20 cellular contexts compared by ENCODE assay signal in the genomic region with DNA sequence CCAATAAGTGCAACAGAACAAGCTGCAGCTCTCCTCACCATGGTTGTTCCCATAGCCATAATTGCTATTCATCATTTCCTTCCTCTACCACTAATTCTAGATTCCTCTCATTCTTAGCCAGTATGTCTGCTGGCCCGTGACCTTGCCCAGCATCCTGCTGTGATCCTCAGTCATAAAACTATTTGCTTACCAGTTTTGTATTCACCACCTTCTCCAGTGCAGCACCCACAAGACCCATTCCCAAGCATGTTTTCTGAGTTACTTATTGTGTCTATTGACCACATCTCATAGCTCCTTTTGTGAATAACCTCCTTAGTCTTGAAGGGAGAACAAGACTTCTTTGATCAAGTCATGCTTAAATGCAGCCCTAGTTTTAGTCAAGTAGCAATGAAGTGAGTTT.
A peak's percentile ranks its signal among the peaks of the same experiment; 100 is the strongest.
DNase-seq lines count a peak whose midpoint lies in the region; ATAC-seq, FAIRE-seq and TF ChIP-seq lines count a peak whose summit lies in the region.
"Had no signal": no experiment of that assay in that cellular context is flagged by ENCODE, and none has a peak within 500 bp of the region (broad histone marks: within the 10 kb centered on the region; RNA-seq: fewer than 3 reads in every experiment).

No MANE protein-coding gene starts in this region.

- peaks cover 5% of the 10 kb centered on the region for H3K9me3 Mint-ChIP-seq in activated T-helper 17 cell treated with anti-CD3 and anti-CD28 coated beads, Interleukin-2, amount 50 U/mL, for 72 hours

- intact Hi-C loops in endothelial cell of umbilical vein (cut with micrococcal nuclease): no loop called here

- no peaks in the 10 kb centered on the region for H3K27me3 Mint-ChIP-seq in activated T-helper 17 cell treated with anti-CD3 and anti-CD28 coated beads, Interleukin-2, amount 50 U/mL, for 72 hours
- H3K27me3 Mint-ChIP-seq: CD8-positive, alpha-beta memory T cell had no signal

- no peak for TF ChIP-seq POLR2A in endothelial cell of umbilical vein (IDR thresholded peaks at IDR 0.05; ENCODE audit: low read depth, low read length)

- POLR2A ChIA-PET in endothelial cell of umbilical vein (lab: Charles Lee): no interaction called here

- H3K9me3 ChIP-seq in endothelial cell of umbilical vein (replicated peaks; ENCODE audit: control insufficient read depth, insufficient read depth, low read length) (no peaks in the 10 kb centered on the region), GM23248 (ENCODE audit: low read depth) (no peaks in the 10 kb centered on the region)
- H3K9me3 ChIP-seq: SK-N-SH had no signal

- H4K20me1 ChIP-seq in endothelial cell of umbilical vein (replicated peaks; ENCODE audit: control insufficient read depth, extremely low read depth, insufficient read depth, low read length) (no peaks in the 10 kb centered on the region), GM23248 (ENCODE audit: insufficient read depth) (no peaks in the 10 kb centered on the region)

- no peak overlapping the region for H3K4me3 Mint-ChIP-seq in activated T-helper 17 cell treated with anti-CD3 and anti-CD28 coated beads, Interleukin-2, amount 50 U/mL, for 72 hours
- H3K4me3 Mint-ChIP-seq: CD8-positive, alpha-beta memory T cell; HFFc6 had no signal

- no peak for ATAC-seq in activated T-helper 17 cell treated with anti-CD3 and anti-CD28 coated beads, Interleukin-2, amount 50 U/mL, for 72 hours (replicated peaks)

- no peaks in the 10 kb centered on the region for H3K36me3 ChIP-seq in endothelial cell of umbilical vein (ENCODE audit: control insufficient read depth in 2 of 2, extremely low read depth in 1 of 2, insufficient read depth in 2 of 2, low read length in 2 of 2)
- no peaks in the 10 kb centered on the region for H3K36me3 ChIP-seq in GM23248 (ENCODE audit: low read depth)

- BruUV-seq in endothelial cell of umbilical vein (replicated peaks; lab: Mats Ljungman, UMichigan): no TSS peak

- CTCF ChIA-PET in endothelial cell of umbilical vein (lab: Charles Lee): no interaction called here

- H3F3A ChIP-seq in GM23248 (ENCODE audit: insufficient read depth): no peaks in the 10 kb centered on the region

- no peaks in the 10 kb centered on the region for H3K4me1 ChIP-seq in endothelial cell of umbilical vein (ENCODE audit: control insufficient read depth, extremely low read depth, insufficient read depth, low read length)
- H3K4me1 ChIP-seq in GM23248 (ENCODE audit: insufficient read depth): no peaks in the 10 kb centered on the region

- DNase-seq in HS-5 (ENCODE audit: low read depth) (peak; percentile 10), SK-MEL-5 (ENCODE audit: low read depth, low spot score) (peak; percentile 30), endothelial cell of umbilical vein (ENCODE audit: low read depth, low spot score) (peak; percentile 1), renal cortical epithelial cell (ENCODE audit: low read depth) (peak; percentile 0), GM23248 (no peak), NCI-H1436 treated with DMSO at 0.1 percent for 48 hours (lab: John Stamatoyannopoulos, UW) (no peak)
- DNase-seq: ACHN; C1 segment of cervical spinal cord; CD8-positive, alpha-beta memory T cell; H7; HFFc6; IMR-90; Kasumi-1; NCI-H1105; NCI-H1694; NCI-H2081 treated with DMSO at 0.1 percent for 48 hours; Right ventricle myocardium superior; SK-N-SH had no signal

- H3K9ac ChIP-seq in endothelial cell of umbilical vein (replicated peaks; ENCODE audit: extremely low read depth, insufficient read depth, low read length) (no peak overlapping the region), GM23248 (no peak overlapping the region)
- H3K9ac ChIP-seq: SK-N-SH had no signal

- H3K27ac Mint-ChIP-seq in activated T-helper 17 cell treated with anti-CD3 and anti-CD28 coated beads, Interleukin-2, amount 50 U/mL, for 72 hours: no peak overlapping the region
- H3K27ac Mint-ChIP-seq: CD8-positive, alpha-beta memory T cell; HFFc6 had no signal

- H3K4me3 ChIP-seq in endothelial cell of umbilical vein (replicated peaks in 1 of 3; ENCODE audit: insufficient read depth in 1 of 3, low read depth in 1 of 3, low read length in 3 of 3) (no peak overlapping the region), GM23248 (no peak overlapping the region)

- TF ChIP-seq CTCF in endothelial cell of umbilical vein (IDR thresholded peaks at IDR 0.05; ENCODE audit: extremely low read depth in 1 of 2, insufficient read depth in 1 of 2, low read depth in 1 of 2, low read length in 2 of 2): no peak

- no peaks in the 10 kb centered on the region for H3K27me3 ChIP-seq in endothelial cell of umbilical vein (ENCODE audit: control insufficient read depth in 2 of 2, insufficient read depth in 2 of 2, low read length in 2 of 2)
- no peaks in the 10 kb centered on the region for H3K27me3 ChIP-seq in GM23248 (replicated peaks; ENCODE audit: insufficient read depth)

- H3K36me3 Mint-ChIP-seq in activated T-helper 17 cell treated with anti-CD3 and anti-CD28 coated beads, Interleukin-2, amount 50 U/mL, for 72 hours (ENCODE audit: low read depth): no peaks in the 10 kb centered on the region
- H3K36me3 Mint-ChIP-seq: CD8-positive, alpha-beta memory T cell had no signal

- H2AFZ ChIP-seq in endothelial cell of umbilical vein (ENCODE audit: low read depth, low read length) (no peak overlapping the region), GM23248 (no peak overlapping the region)

- H3K27ac ChIP-seq in endothelial cell of umbilical vein (ENCODE audit: insufficient read depth, low read depth, low read length) (no peak overlapping the region), GM23248 (no peak overlapping the region)

- no peaks in the 10 kb centered on the region for H3K9me1 ChIP-seq in endothelial cell of umbilical vein (replicated peaks; ENCODE audit: control insufficient read depth, extremely low read depth, insufficient read depth, low read length)

- H3K9me2 ChIP-seq in GM23248 (ENCODE audit: insufficient read depth): no peaks in the 10 kb centered on the region
- H3K9me2 ChIP-seq: SK-N-SH had no signal

- WGBS in GM23248 (ENCODE audit: low coverage in 1 of 2, low lambda C conversion rate in 2 of 2, missing lambda C conversion rate in 2 of 2), 2 experiments: 4 to 22% methylated on average over 1 of the region's 1 CpG

- in situ Hi-C loops in SK-MEL-5 (cut with HindIII; ENCODE audit: low pct_unique_long_range_greater_than_20kb, low sequenced_read_pairs) (no loop called here), GM23248 (cut with MboI) (no loop called here)

- H3K4me1 Mint-ChIP-seq in activated T-helper 17 cell treated with anti-CD3 and anti-CD28 coated beads, Interleukin-2, amount 50 U/mL, for 72 hours: no peaks in the 10 kb centered on the region
- H3K4me1 Mint-ChIP-seq: CD8-positive, alpha-beta memory T cell had no signal

- no peak for FAIRE-seq in endothelial cell of umbilical vein (lab: Jason Lieb, UNC)
- FAIRE-seq: D721Med had no signal

- no peak overlapping the region for H3K4me2 ChIP-seq in endothelial cell of umbilical vein (ENCODE audit: insufficient read depth, low read length)
- H3K4me2 ChIP-seq in GM23248 (ENCODE audit: unreplicated experiment): no peak overlapping the region
- H3K4me2 ChIP-seq: SK-N-SH had no signal

- dilution Hi-C loops in endothelial cell of umbilical vein (cut with MboI; ENCODE audit: extremely low pct_ligation_motif_present, low sequenced_read_pairs): no loop called here

- H3K79me2 ChIP-seq in endothelial cell of umbilical vein (ENCODE audit: control insufficient read depth, insufficient read depth, low read length) (no peaks in the 10 kb centered on the region), GM23248 (ENCODE audit: insufficient read depth) (no peaks in the 10 kb centered on the region)

TF ChIP-seq in endothelial cell of umbilical vein, 7 proteins besides CTCF, POLR2A, EP300 and RAD21:
- TF ChIP-seq EZH2 (IDR thresholded peaks at IDR 0.05; ENCODE audit: borderline replicate concordance, low read depth, low read length, severe bottlenecking): no peak
- TF ChIP-seq POLR2AphosphoS5 (IDR thresholded peaks at IDR 0.05; ENCODE audit: insufficient read depth, low read depth, low read length): no peak
- TF ChIP-seq FOS (IDR thresholded peaks at IDR 0.05; ENCODE audit: borderline replicate concordance, insufficient read depth, low read length): no peak
- no peak for TF ChIP-seq MYC (IDR thresholded peaks at IDR 0.05; ENCODE audit: low read depth, low read length)
- no peak for TF ChIP-seq JUN (IDR thresholded peaks at IDR 0.05; ENCODE audit: borderline replicate concordance, insufficient read depth, insufficient read length, low read depth)
- TF ChIP-seq GATA2 (IDR thresholded peaks at IDR 0.05; ENCODE audit: insufficient read depth, insufficient read length, low read depth, low read length): no peak
- TF ChIP-seq, protein P1, sequence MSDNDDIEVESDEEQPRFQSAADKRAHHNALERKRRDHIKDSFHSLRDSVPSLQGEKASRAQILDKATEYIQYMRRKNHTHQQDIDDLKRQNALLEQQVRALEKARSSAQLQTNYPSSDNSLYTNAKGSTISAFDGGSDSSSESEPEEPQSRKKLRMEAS (IDR thresholded peaks at IDR 0.05; ENCODE audit: insufficient read depth, insufficient read length): no peak

Comparison
In these comparisons a context has a peak if more than half of its experiments do, and no peak if none do; other contexts are left out.
1. DNase-seq: peak in HS-5 (single experiment), SK-MEL-5 (single experiment), endothelial cell of umbilical vein (single experiment) and renal cortical epithelial cell (single experiment); none in GM23248 (single experiment) and NCI-H1436 treated with DMSO at 0.1 percent for 48 hours (single experiment).